9 cellular contexts compared by ENCODE assay signal in the genomic region with DNA sequence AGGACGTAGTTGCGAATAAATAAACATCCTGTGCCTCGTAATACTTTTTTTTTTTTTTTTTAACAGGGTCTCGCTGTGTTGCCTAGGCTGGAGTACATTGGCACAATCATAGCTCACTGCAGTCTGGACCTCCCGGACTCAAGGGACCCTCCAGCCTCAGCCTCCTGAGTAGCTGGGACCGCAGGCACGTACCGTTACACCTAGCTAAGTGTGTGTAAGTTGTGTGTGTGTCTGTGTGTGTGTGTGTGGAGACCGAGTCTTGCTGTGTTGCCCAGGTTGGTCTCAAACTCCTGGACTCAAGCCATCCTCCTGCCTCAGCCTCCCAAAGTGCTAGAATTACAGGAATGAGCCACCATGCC. TPM values are rescaled to one million over a fixed set of nuclear protein-coding genes. Genes with fewer than 3 reads are reported as not detected.
DNase-seq lines count a peak whose midpoint lies in the region; ATAC-seq and TF ChIP-seq lines count a peak whose summit lies in the region.
"Had no signal": no experiment of that assay in that cellular context is flagged by ENCODE, and none has a peak within 500 bp of the region (broad histone marks: within the 10 kb centered on the region; RNA-seq: fewer than 3 reads in every experiment).

No MANE protein-coding gene starts in this region.

- H3K36me3 Mint-ChIP-seq in naive thymus-derived CD8-positive, alpha-beta T cell = peaks cover 0 to 2% (median 0%) of the 10 kb centered on the region in 3 donors

- no peaks in the 10 kb centered on the region for H3K9me3 Mint-ChIP-seq in naive thymus-derived CD8-positive, alpha-beta T cell

- no peaks in the 10 kb centered on the region for H3K9me3 ChIP-seq in KOPT-K1 (ENCODE audit: insufficient read depth, low read length, poor library complexity, severe bottlenecking)
- H3K9me3 ChIP-seq in ectodermal cell (ENCODE audit: control insufficient read depth, low read length) = no peaks in the 10 kb centered on the region

- H3K27ac ChIP-seq in KOPT-K1 (ENCODE audit: low read depth, low read length, poor library complexity, severe bottlenecking) (peak overlapping the region; percentile 42), ectodermal cell (ENCODE audit: insufficient read depth, low read depth, low read length, poor library complexity, severe bottlenecking) (peak overlapping the region; percentile 82)

- peak overlapping the region; percentile 70 for H3K4me3 ChIP-seq in AG04449 (ENCODE audit: low read depth, low read length)
- peak overlapping the region; percentile 76 for H3K4me3 ChIP-seq in ectodermal cell (ENCODE audit: insufficient read depth, low read depth, low read length)

- no peaks in the 10 kb centered on the region for H3K36me3 ChIP-seq in KOPT-K1 (ENCODE audit: insufficient read depth, low read length)
- H3K36me3 ChIP-seq in ectodermal cell (ENCODE audit: control insufficient read depth, insufficient read depth, low read length) = no peaks in the 10 kb centered on the region

- peak overlapping the region; percentile 80 to 96 (median 86) for H3K4me3 Mint-ChIP-seq in naive thymus-derived CD8-positive, alpha-beta T cell

- DNase-seq in AG04449 (ENCODE audit: low read depth, low spot score) (no peak), NCI-H345 (lab: John Stamatoyannopoulos, UW) (no peak), ACHN (no peak), SHP77 (lab: John Stamatoyannopoulos, UW) (no peak)
- DNase-seq in naive thymus-derived CD8-positive, alpha-beta T cell = peak in 1 of 10 donors; percentile 10

- peak; percentile 19 to 25 for ATAC-seq in naive thymus-derived CD8-positive, alpha-beta T cell
- ATAC-seq in esophagus mucosa = no peak

- TF ChIP-seq CTCF in AG04449 (IDR thresholded peaks at IDR 0.05; ENCODE audit: insufficient read depth, low read length, missing control alignments) = no peak

- peak overlapping the region; percentile 82 to 94 (median 86) for H3K27ac Mint-ChIP-seq in naive thymus-derived CD8-positive, alpha-beta T cell

- no peaks in the 10 kb centered on the region for H3K27me3 ChIP-seq in ectodermal cell (ENCODE audit: control insufficient read depth, insufficient read depth, low read length, poor library complexity, severe bottlenecking)

- peaks cover 0 to 4% (median 0%) of the 10 kb centered on the region in 5 donors for H3K27me3 Mint-ChIP-seq in naive thymus-derived CD8-positive, alpha-beta T cell

- POLR2A ChIA-PET in AG04449 (lab: Yijun Ruan, JAX) = no interaction called here
- POLR2A ChIA-PET in naive thymus-derived CD8-positive, alpha-beta T cell (lab: Charles Lee) = interaction anchor here (0.7 kb wide), 1 partner anchor 8 kb away, joined by 3 read pairs; no protein-coding TSS in a partner anchor

- H3K4me1 Mint-ChIP-seq in naive thymus-derived CD8-positive, alpha-beta T cell = peaks cover 4 to 19% (median 15%) of the 10 kb centered on the region in 4 donors

- 82% methylated on average over 9 of the region's 9 CpGs for WGBS in ectodermal cell, 2 experiments

- in situ Hi-C loops in ACHN (cut with HindIII; ENCODE audit: low pct_ligation_motif_present, low pct_unique_long_range_greater_than_20kb, low sequenced_read_pairs) = no loop called here

- peaks cover 9% of the 10 kb centered on the region for H3K4me1 ChIP-seq in ectodermal cell (ENCODE audit: control insufficient read depth, insufficient read depth, low read length)

- CTCF ChIA-PET in AG04449 (lab: Yijun Ruan, JAX) = interaction anchor here (1.4 to 2.1 kb wide), 2 partner anchors 42 to 188 kb away, joined by 3 to 5 read pairs; no protein-coding TSS in a partner anchor

RNA-seq across cellular contexts. Expression of gene PON2, which starts 0.6 kb away (rescaled TPM):
- 111 TPM for polyA plus RNA-seq in ectodermal cell (2013, experiment 1 of 4)
- polyA plus RNA-seq in ectodermal cell (2013, experiment 2 of 4) = 101 TPM
- 96.5 TPM for polyA plus RNA-seq in ectodermal cell (2013, experiment 3 of 4)
- 108 TPM for polyA plus RNA-seq in ectodermal cell (2013, experiment 4 of 4)
- total RNA-seq in naive thymus-derived CD8-positive, alpha-beta T cell = 10 to 100 TPM; 11.5 to 12.5 TPM
- polyA plus RNA-seq in naive thymus-derived CD8-positive, alpha-beta T cell = 1 to 10 TPM; 1.9 to 2.6 (median 2.2) TPM
- 35.3 TPM for total RNA-seq in esophagus mucosa

RNA-seq across cellular contexts. Expression of gene PON3, which starts 39.2 kb away (rescaled TPM):
- polyA plus RNA-seq in ectodermal cell (2013, experiment 1 of 4) = not detected
- polyA plus RNA-seq in ectodermal cell (2013, experiment 2 of 4) = not detected
- polyA plus RNA-seq in ectodermal cell (2013, experiment 3 of 4) = not detected
- polyA plus RNA-seq in ectodermal cell (2013, experiment 4 of 4) = not detected
- not detected for total RNA-seq in naive thymus-derived CD8-positive, alpha-beta T cell
- not detected for polyA plus RNA-seq in naive thymus-derived CD8-positive, alpha-beta T cell
- 2.0 TPM for total RNA-seq in esophagus mucosa
- total RNA-seq: SK-MEL-5 had no signal

RNA-seq across cellular contexts. Expression of gene ASB4, which starts 50.3 kb away (rescaled TPM):
- polyA plus RNA-seq in ectodermal cell (2013, experiment 1 of 4) = not detected
- not detected for polyA plus RNA-seq in ectodermal cell (2013, experiment 2 of 4)
- polyA plus RNA-seq in ectodermal cell (2013, experiment 3 of 4) = not detected
- polyA plus RNA-seq in ectodermal cell (2013, experiment 4 of 4) = 0.04 TPM
- not detected for total RNA-seq in naive thymus-derived CD8-positive, alpha-beta T cell
- not detected for polyA plus RNA-seq in naive thymus-derived CD8-positive, alpha-beta T cell
- not detected for total RNA-seq in esophagus mucosa
